ENCODE assay signal across 2 cellular contexts in genomic region chr17:55730808-55731207, GRCh38.
TF ChIP-seq lines count a peak whose summit lies in the region.

No MANE protein-coding gene starts in this region.

TF ChIP-seq in liver, 16 proteins besides CTCF, POLR2A, EP300 and RAD21:
- TF ChIP-seq HNF4A (conservative IDR thresholded peaks at IDR 0.05) (peak; percentile 69 to 82), ZBTB33 (IDR thresholded peaks at IDR 0.05) (no peak), ATF3 (IDR thresholded peaks at IDR 0.05) (no peak), YY1 (IDR thresholded peaks at IDR 0.05) (peak; percentile 59), FOXA1 (IDR thresholded peaks at IDR 0.05) (no peak), SP1 (IDR thresholded peaks at IDR 0.05) (peak; percentile 91), JUND (IDR thresholded peaks at IDR 0.05) (peak; percentile 17 to 30), GABPA (IDR thresholded peaks at IDR 0.05 in 1 of 2, conservative IDR thresholded peaks at IDR 0.05 in 1 of 2) (no peak), TAF1 (conservative IDR thresholded peaks at IDR 0.05) (peak; percentile 46), NR2F2 (IDR thresholded peaks at IDR 0.05) (no peak), FOXA2 (IDR thresholded peaks at IDR 0.05) (peak; percentile 42), HNF4G (IDR thresholded peaks at IDR 0.05) (no peak), EGR1 (IDR thresholded peaks at IDR 0.05; ENCODE audit: low read depth in 2 of 2) (no peak), RXRA (IDR thresholded peaks at IDR 0.05) (peak; percentile 55 to 73)
- TF ChIP-seq, protein P1, sequence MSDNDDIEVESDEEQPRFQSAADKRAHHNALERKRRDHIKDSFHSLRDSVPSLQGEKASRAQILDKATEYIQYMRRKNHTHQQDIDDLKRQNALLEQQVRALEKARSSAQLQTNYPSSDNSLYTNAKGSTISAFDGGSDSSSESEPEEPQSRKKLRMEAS (IDR thresholded peaks at IDR 0.05): no peak
- TF ChIP-seq, protein P2, sequence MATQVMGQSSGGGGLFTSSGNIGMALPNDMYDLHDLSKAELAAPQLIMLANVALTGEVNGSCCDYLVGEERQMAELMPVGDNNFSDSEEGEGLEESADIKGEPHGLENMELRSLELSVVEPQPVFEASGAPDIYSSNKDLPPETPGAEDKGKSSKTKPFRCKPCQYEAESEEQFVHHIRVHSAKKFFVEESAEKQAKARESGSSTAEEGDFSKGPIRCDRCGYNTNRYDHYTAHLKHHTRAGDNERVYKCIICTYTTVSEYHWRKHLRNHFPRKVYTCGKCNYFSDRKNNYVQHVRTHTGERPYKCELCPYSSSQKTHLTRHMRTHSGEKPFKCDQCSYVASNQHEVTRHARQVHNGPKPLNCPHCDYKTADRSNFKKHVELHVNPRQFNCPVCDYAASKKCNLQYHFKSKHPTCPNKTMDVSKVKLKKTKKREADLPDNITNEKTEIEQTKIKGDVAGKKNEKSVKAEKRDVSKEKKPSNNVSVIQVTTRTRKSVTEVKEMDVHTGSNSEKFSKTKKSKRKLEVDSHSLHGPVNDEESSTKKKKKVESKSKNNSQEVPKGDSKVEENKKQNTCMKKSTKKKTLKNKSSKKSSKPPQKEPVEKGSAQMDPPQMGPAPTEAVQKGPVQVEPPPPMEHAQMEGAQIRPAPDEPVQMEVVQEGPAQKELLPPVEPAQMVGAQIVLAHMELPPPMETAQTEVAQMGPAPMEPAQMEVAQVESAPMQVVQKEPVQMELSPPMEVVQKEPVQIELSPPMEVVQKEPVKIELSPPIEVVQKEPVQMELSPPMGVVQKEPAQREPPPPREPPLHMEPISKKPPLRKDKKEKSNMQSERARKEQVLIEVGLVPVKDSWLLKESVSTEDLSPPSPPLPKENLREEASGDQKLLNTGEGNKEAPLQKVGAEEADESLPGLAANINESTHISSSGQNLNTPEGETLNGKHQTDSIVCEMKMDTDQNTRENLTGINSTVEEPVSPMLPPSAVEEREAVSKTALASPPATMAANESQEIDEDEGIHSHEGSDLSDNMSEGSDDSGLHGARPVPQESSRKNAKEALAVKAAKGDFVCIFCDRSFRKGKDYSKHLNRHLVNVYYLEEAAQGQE (IDR thresholded peaks at IDR 0.05): peak; percentile 41
TF ChIP-seq in liver: peak in this region for 8.

TF ChIP-seq in HepG2, 621 proteins besides CTCF, POLR2A, EP300 and RAD21:
- TF ChIP-seq KLF15 (CRISPR knock-in tag; IDR thresholded peaks at IDR 0.05; ENCODE audit: borderline replicate concordance) (no peak), ZNF383 (CRISPR knock-in tag; IDR thresholded peaks at IDR 0.05; ENCODE audit: borderline replicate concordance) (no peak), ZNF224 (CRISPR knock-in tag; IDR thresholded peaks at IDR 0.05) (no peak), KDM3A (CRISPR knock-in tag; IDR thresholded peaks at IDR 0.05; ENCODE audit: low read depth) (no peak), DBP (CRISPR knock-in tag; IDR thresholded peaks at IDR 0.05; ENCODE audit: not compliant biosample characterization) (no peak), ZFP36L2 (CRISPR knock-in tag; IDR thresholded peaks at IDR 0.05) (no peak)
- TF ChIP-seq, protein P3, sequence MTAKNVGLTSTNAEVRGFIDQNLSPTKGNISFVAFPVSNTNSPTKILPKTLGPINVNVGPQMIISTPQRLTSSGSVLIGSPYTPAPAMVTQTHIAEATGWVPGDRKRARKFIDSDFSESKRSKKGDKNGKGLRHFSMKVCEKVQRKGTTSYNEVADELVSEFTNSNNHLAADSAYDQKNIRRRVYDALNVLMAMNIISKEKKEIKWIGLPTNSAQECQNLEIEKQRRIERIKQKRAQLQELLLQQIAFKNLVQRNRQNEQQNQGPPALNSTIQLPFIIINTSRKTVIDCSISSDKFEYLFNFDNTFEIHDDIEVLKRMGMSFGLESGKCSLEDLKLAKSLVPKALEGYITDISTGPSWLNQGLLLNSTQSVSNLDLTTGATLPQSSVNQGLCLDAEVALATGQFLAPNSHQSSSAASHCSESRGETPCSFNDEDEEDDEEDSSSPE (CRISPR knock-in tag; IDR thresholded peaks at IDR 0.05): no peak
